8 cellular contexts compared by ENCODE assay signal in genomic region chr20:41002842-41003142, GRCh38. TPM values are rescaled to one million over a fixed set of nuclear protein-coding genes. Genes with fewer than 3 reads are reported as not detected.
DNase-seq lines count a peak whose midpoint lies in the region; ATAC-seq, FAIRE-seq and TF ChIP-seq lines count a peak whose summit lies in the region.

No MANE protein-coding gene starts in this region.

- peak overlapping the region; percentile 95 for H3K27ac Mint-ChIP-seq in activated CD4-positive, alpha-beta T cell treated with anti-CD3 and anti-CD28 coated beads, Interleukin-2, amount 10 ng/mL, durations not matched to agents 24 days and 14 days
- H3K27ac Mint-ChIP-seq in activated naive CD4-positive, alpha-beta T cell treated with anti-CD3 and anti-CD28 coated beads, Interleukin-2, amount 50 U/mL, for 72 hours, result peak overlapping the region; percentile 89 to 93

- H3K4me3 Mint-ChIP-seq in activated CD4-positive, alpha-beta T cell treated with anti-CD3 and anti-CD28 coated beads, Interleukin-2, amount 10 ng/mL, durations not matched to agents 24 days and 14 days, result peak overlapping the region; percentile 72

- intact Hi-C loops in activated CD4-positive, alpha-beta T cell treated with anti-CD3 and anti-CD28 coated beads, Interleukin-2, amount 10 ng/mL, durations not matched to agents 24 days and 14 days (cut with micrococcal nuclease), result loop anchor here (1.0 to 10.0 kb wide), 3 partner anchors 26 to 442 kb away; partner anchors contain the start of gene TOP1
- intact Hi-C loops in kidney (cut with DNase I), result no loop called here

- no peak overlapping the region for H3K9ac ChIP-seq in kidney (ENCODE audit: low read length in 2 of 2)
- H3K9ac ChIP-seq in subcutaneous abdominal adipose tissue (ENCODE audit: low read length in 5 of 5), result no peak overlapping the region

- TF ChIP-seq CTCF in kidney (IDR thresholded peaks at IDR 0.05; ENCODE audit: borderline replicate concordance, extremely low read depth, insufficient read depth), result no peak

- H3K27me3 Mint-ChIP-seq in activated CD4-positive, alpha-beta T cell treated with anti-CD3 and anti-CD28 coated beads, Interleukin-2, amount 10 ng/mL, durations not matched to agents 24 days and 14 days, result no peaks in the 10 kb centered on the region

- ATAC-seq in activated naive CD4-positive, alpha-beta T cell treated with anti-CD3 and anti-CD28 coated beads, Interleukin-2, amount 50 U/mL, for 72 hours, result no peak

- H3K4me1 ChIP-seq in kidney (ENCODE audit: control insufficient read depth in 1 of 2, insufficient read depth in 1 of 2, low read depth in 1 of 2, low read length in 2 of 2) (peaks cover 15 to 16% of the 10 kb centered on the region in 2 donors), subcutaneous abdominal adipose tissue (ENCODE audit: control insufficient read depth in 5 of 5, insufficient read depth in 5 of 5, low read length in 5 of 5) (peaks cover 3 to 52% (median 49%) of the 10 kb centered on the region in 5 donors)

- DNase-seq in activated CD4-positive, alpha-beta T cell treated with anti-CD3 and anti-CD28 coated beads, Interleukin-2, amount 10 ng/mL, durations not matched to agents 24 days and 14 days, result no peak
- DNase-seq in activated CD4-positive, alpha-beta T cell treated with anti-CD3 and anti-CD28 coated beads, Interleukin-2, amount 50 U/mL, for 1 hour, result no peak
- no peak for DNase-seq in activated naive CD4-positive, alpha-beta T cell treated with anti-CD3 and anti-CD28 coated beads, Interleukin-2, amount 50 U/mL, for 72 hours (ENCODE audit: low spot score in 2 of 2)
- DNase-seq in kidney (peak; percentile 91), NAMALWA (ENCODE audit: low spot score) (no peak), NCI-H748 treated with DMSO at 0.1 percent for 48 hours (lab: John Stamatoyannopoulos, UW) (no peak)
- DNase-seq in activated CD4-positive, alpha-beta T cell treated with anti-CD3 and anti-CD28 coated beads for 4 hours, result no peak

- H3K4me3 ChIP-seq in kidney (ENCODE audit: low read length in 2 of 2), result no peak overlapping the region
- H3K4me3 ChIP-seq in subcutaneous abdominal adipose tissue (ENCODE audit: low read depth in 1 of 5, low read length in 5 of 5), result peak overlapping the region in 1 of 5 donors; percentile 2

- H3K36me3 Mint-ChIP-seq in activated CD4-positive, alpha-beta T cell treated with anti-CD3 and anti-CD28 coated beads, Interleukin-2, amount 10 ng/mL, durations not matched to agents 24 days and 14 days (ENCODE audit: low read depth), result peaks cover 4% of the 10 kb centered on the region
- peaks cover 0 to 4% of the 10 kb centered on the region in 2 donors for H3K36me3 Mint-ChIP-seq in activated naive CD4-positive, alpha-beta T cell treated with anti-CD3 and anti-CD28 coated beads, Interleukin-2, amount 50 U/mL, for 72 hours

- H3K9me3 ChIP-seq in kidney (ENCODE audit: control insufficient read depth in 1 of 2, low read length in 2 of 2), result no peaks in the 10 kb centered on the region
- peaks cover 0 to 6% (median 0%) of the 10 kb centered on the region in 5 donors for H3K9me3 ChIP-seq in subcutaneous abdominal adipose tissue (ENCODE audit: control insufficient read depth in 5 of 5, low read length in 5 of 5)

- peaks cover 39% of the 10 kb centered on the region for H3K4me1 Mint-ChIP-seq in activated CD4-positive, alpha-beta T cell treated with anti-CD3 and anti-CD28 coated beads, Interleukin-2, amount 10 ng/mL, durations not matched to agents 24 days and 14 days

- no peaks in the 10 kb centered on the region for H3K36me3 ChIP-seq in kidney (ENCODE audit: control insufficient read depth in 1 of 2, insufficient read depth in 2 of 2, low read length in 2 of 2)
- no peaks in the 10 kb centered on the region for H3K36me3 ChIP-seq in subcutaneous abdominal adipose tissue (ENCODE audit: control insufficient read depth in 5 of 5, insufficient read depth in 5 of 5, low read length in 5 of 5)

- no peak for FAIRE-seq in kidney (lab: Jason Lieb, UNC)

- H3K27me3 ChIP-seq in subcutaneous abdominal adipose tissue (ENCODE audit: control insufficient read depth in 5 of 5, insufficient read depth in 4 of 5, low read length in 5 of 5), result no peaks in the 10 kb centered on the region

- no peaks in the 10 kb centered on the region for H3K9me3 Mint-ChIP-seq in activated CD4-positive, alpha-beta T cell treated with anti-CD3 and anti-CD28 coated beads, Interleukin-2, amount 10 ng/mL, durations not matched to agents 24 days and 14 days
- peaks cover 0 to 3% of the 10 kb centered on the region in 2 donors for H3K9me3 Mint-ChIP-seq in activated naive CD4-positive, alpha-beta T cell treated with anti-CD3 and anti-CD28 coated beads, Interleukin-2, amount 50 U/mL, for 72 hours

- H3K27ac ChIP-seq in kidney (ENCODE audit: low read depth in 2 of 2, low read length in 2 of 2) (peak overlapping the region; percentile 65 to 75), subcutaneous abdominal adipose tissue (ENCODE audit: low read depth, low read length) (peak overlapping the region; percentile 47)

RNA-seq across cellular contexts. Expression of gene TOP1, which starts 25.8 kb away (rescaled TPM):
- 117 TPM in 2 replicates for total RNA-seq in activated CD4-positive, alpha-beta T cell treated with anti-CD3 and anti-CD28 coated beads, Interleukin-2, amount 10 ng/mL, durations not matched to agents 24 days and 14 days
- total RNA-seq in activated naive CD4-positive, alpha-beta T cell treated with anti-CD3 and anti-CD28 coated beads, Interleukin-2, amount 50 U/mL, for 72 hours, result 10 to 100 TPM; 62.4 to 98.9 TPM
- 49.9 TPM for total RNA-seq in kidney
- polyA plus RNA-seq in kidney (ENCODE audit: insufficient read depth, low read depth, low replicate concordance), result 23.4 TPM
